ENCODE assay signal across 1 cellular context in the genomic region with DNA sequence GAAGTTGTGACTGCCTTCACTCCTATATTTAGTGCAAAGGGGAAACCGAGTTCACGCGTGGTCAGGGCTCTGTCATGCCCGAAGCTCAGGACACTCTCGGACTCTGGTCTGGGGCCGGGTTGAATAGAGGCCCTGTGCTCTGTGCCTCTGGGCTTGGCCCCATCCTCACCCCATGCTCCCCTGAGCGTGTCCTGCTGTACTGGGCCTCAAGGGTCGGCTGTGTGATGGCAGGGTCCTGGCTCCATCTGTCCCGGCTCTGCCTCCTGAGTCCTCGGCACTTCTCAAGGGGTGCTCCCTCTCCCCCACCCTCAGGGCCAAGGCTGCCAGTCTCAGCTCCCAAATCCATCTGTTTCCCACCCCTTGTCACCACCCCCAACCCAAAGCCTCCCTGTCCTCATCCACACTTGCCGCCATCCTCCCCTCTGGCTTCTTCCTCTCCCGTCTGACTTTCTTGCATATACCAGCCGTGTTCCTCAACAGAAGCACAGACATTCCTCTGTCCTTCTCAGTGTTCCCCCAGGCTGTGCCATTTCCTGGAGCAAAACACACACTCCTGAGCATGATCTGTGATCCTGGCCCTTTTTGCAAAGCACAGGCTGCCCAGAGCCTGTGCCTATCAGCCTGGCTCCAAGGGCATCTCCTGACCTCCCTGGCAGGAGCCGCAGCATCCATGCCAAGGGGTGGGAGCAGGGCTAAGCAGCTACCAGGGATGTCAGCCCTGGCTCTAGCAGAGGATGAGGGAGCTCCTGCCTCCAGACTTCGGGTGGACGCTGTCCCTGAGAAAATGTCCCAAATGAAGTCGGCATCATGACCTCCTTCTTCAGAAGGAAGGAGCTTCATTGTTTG.
TF ChIP-seq lines count a peak whose summit lies in the region.

No MANE protein-coding gene starts in this region.

TF ChIP-seq in IMR-90, 13 proteins besides CTCF, POLR2A, EP300 and RAD21:
- TF ChIP-seq MAFK (IDR thresholded peaks at IDR 0.05; ENCODE audit: low read depth, low read length) (no peak), SMC3 (IDR thresholded peaks at IDR 0.05; ENCODE audit: low read depth, low read length) (no peak), BHLHE40 (IDR thresholded peaks at IDR 0.05; ENCODE audit: low read depth, low read length) (no peak), NFE2L2 (IDR thresholded peaks at IDR 0.05; ENCODE audit: low read depth, low read length) (no peak), CHD1 (IDR thresholded peaks at IDR 0.05; ENCODE audit: low read depth, low read length) (no peak), MXI1 (IDR thresholded peaks at IDR 0.05; ENCODE audit: borderline replicate concordance, low read depth, low read length) (no peak), RCOR1 (IDR thresholded peaks at IDR 0.05; ENCODE audit: insufficient replicate concordance, low read length) (no peak), RFX5 (IDR thresholded peaks at IDR 0.05; ENCODE audit: low read depth, low read length) (no peak), FOS (IDR thresholded peaks at IDR 0.05; ENCODE audit: low read depth, low read length) (no peak), MAZ (IDR thresholded peaks at IDR 0.05; ENCODE audit: borderline replicate concordance, low read depth, low read length) (no peak), CEBPB (IDR thresholded peaks at IDR 0.05; ENCODE audit: low read depth, low read length) (no peak)
- TF ChIP-seq, protein P1, sequence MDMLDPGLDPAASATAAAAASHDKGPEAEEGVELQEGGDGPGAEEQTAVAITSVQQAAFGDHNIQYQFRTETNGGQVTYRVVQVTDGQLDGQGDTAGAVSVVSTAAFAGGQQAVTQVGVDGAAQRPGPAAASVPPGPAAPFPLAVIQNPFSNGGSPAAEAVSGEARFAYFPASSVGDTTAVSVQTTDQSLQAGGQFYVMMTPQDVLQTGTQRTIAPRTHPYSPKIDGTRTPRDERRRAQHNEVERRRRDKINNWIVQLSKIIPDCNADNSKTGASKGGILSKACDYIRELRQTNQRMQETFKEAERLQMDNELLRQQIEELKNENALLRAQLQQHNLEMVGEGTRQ (IDR thresholded peaks at IDR 0.05; ENCODE audit: low read depth, low read length) = no peak
- TF ChIP-seq, protein P2, sequence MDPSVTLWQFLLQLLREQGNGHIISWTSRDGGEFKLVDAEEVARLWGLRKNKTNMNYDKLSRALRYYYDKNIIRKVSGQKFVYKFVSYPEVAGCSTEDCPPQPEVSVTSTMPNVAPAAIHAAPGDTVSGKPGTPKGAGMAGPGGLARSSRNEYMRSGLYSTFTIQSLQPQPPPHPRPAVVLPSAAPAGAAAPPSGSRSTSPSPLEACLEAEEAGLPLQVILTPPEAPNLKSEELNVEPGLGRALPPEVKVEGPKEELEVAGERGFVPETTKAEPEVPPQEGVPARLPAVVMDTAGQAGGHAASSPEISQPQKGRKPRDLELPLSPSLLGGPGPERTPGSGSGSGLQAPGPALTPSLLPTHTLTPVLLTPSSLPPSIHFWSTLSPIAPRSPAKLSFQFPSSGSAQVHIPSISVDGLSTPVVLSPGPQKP (IDR thresholded peaks at IDR 0.05; ENCODE audit: borderline replicate concordance, low read depth, low read length) = no peak
